In genomic region chr14:74018029-74018703, GRCh38 we compare ENCODE assay signal across 8 cellular contexts. TPM values are rescaled to one million over a fixed set of nuclear protein-coding genes. Genes with fewer than 3 reads are reported as not detected.
A peak's percentile ranks its signal among the peaks of the same experiment; 100 is the strongest.
DNase-seq lines count a peak whose midpoint lies in the region; ATAC-seq and FAIRE-seq lines count a peak whose summit lies in the region.

No MANE protein-coding gene starts in this region.

- H3K4me3 Mint-ChIP-seq in T-helper 1 cell treated with Interleukin-12 subunit alpha and Interleukin-12 subunit beta and Interleukin-4 antibody, amounts not matched to agents 30 μg/mL and 1 μg/mL, for 36 hours = peak overlapping the region; percentile 91
- peak overlapping the region; percentile 95 for H3K4me3 Mint-ChIP-seq in natural killer cell treated with Interleukin-12 subunit alpha and Interleukin-12 subunit beta and Interleukin-15 and Interleukin-18, amount 100 ng/mL, for 72 hours

- peak; percentile 8 for ATAC-seq in HG02610 (IDR thresholded peaks at IDR 0.05; ENCODE audit: unreplicated experiment)
- ATAC-seq in natural killer cell treated with Interleukin-12 subunit alpha and Interleukin-12 subunit beta and Interleukin-15 and Interleukin-18, amount 100 ng/mL, for 72 hours = no peak

- H3K4me1 ChIP-seq in esophagus (ENCODE audit: control insufficient read depth in 2 of 2, insufficient read depth in 2 of 2, low read length in 1 of 2) = no peaks in the 10 kb centered on the region

- peak overlapping the region; percentile 63 to 71 for H3K4me3 ChIP-seq in esophagus (ENCODE audit: low read depth in 1 of 2, low read length in 2 of 2)

- H3K27ac Mint-ChIP-seq in T-helper 1 cell treated with Interleukin-12 subunit alpha and Interleukin-12 subunit beta and Interleukin-4 antibody, amounts not matched to agents 30 μg/mL and 1 μg/mL, for 36 hours = peak overlapping the region; percentile 95
- peak overlapping the region; percentile 95 to 96 for H3K27ac Mint-ChIP-seq in natural killer cell treated with Interleukin-12 subunit alpha and Interleukin-12 subunit beta and Interleukin-15 and Interleukin-18, amount 100 ng/mL, for 72 hours

- H3K36me3 ChIP-seq in esophagus (ENCODE audit: control insufficient read depth in 2 of 2, insufficient read depth in 2 of 2, low read length in 1 of 2) = no peaks in the 10 kb centered on the region

- 12 to 13% methylated on average over 18 of the region's 18 CpGs for WGBS in esophagus, 2 donors

- no peaks in the 10 kb centered on the region for H3K9me3 ChIP-seq in esophagus (ENCODE audit: control insufficient read depth in 2 of 2, insufficient read depth in 1 of 2, low read depth in 1 of 2, low read length in 1 of 2)

- H3K36me3 Mint-ChIP-seq in T-helper 1 cell treated with Interleukin-12 subunit alpha and Interleukin-12 subunit beta and Interleukin-4 antibody, amounts not matched to agents 30 μg/mL and 1 μg/mL, for 36 hours (ENCODE audit: low read depth) = no peaks in the 10 kb centered on the region
- no peaks in the 10 kb centered on the region for H3K36me3 Mint-ChIP-seq in natural killer cell treated with Interleukin-12 subunit alpha and Interleukin-12 subunit beta and Interleukin-15 and Interleukin-18, amount 100 ng/mL, for 72 hours

- H3K4me1 Mint-ChIP-seq in T-helper 1 cell treated with Interleukin-12 subunit alpha and Interleukin-12 subunit beta and Interleukin-4 antibody, amounts not matched to agents 30 μg/mL and 1 μg/mL, for 36 hours (ENCODE audit: low read depth) = peaks cover 12% of the 10 kb centered on the region
- H3K4me1 Mint-ChIP-seq in natural killer cell treated with Interleukin-12 subunit alpha and Interleukin-12 subunit beta and Interleukin-15 and Interleukin-18, amount 100 ng/mL, for 72 hours (ENCODE audit: low read depth in 2 of 2) = peaks cover 9 to 14% of the 10 kb centered on the region in 2 donors

- no peaks in the 10 kb centered on the region for H3K9me3 Mint-ChIP-seq in T-helper 1 cell treated with Interleukin-12 subunit alpha and Interleukin-12 subunit beta and Interleukin-4 antibody, amounts not matched to agents 30 μg/mL and 1 μg/mL, for 36 hours
- no peaks in the 10 kb centered on the region for H3K9me3 Mint-ChIP-seq in natural killer cell treated with Interleukin-12 subunit alpha and Interleukin-12 subunit beta and Interleukin-15 and Interleukin-18, amount 100 ng/mL, for 72 hours

- H3K27me3 Mint-ChIP-seq in T-helper 1 cell treated with Interleukin-12 subunit alpha and Interleukin-12 subunit beta and Interleukin-4 antibody, amounts not matched to agents 30 μg/mL and 1 μg/mL, for 36 hours (ENCODE audit: low read depth) = no peaks in the 10 kb centered on the region
- no peaks in the 10 kb centered on the region for H3K27me3 Mint-ChIP-seq in natural killer cell treated with Interleukin-12 subunit alpha and Interleukin-12 subunit beta and Interleukin-15 and Interleukin-18, amount 100 ng/mL, for 72 hours

- no peaks in the 10 kb centered on the region for H3K27me3 ChIP-seq in esophagus (ENCODE audit: control insufficient read depth in 1 of 2, insufficient read depth in 2 of 2, low read length in 2 of 2)

- FAIRE-seq in urothelium cell line (lab: Jason Lieb, UNC) = no peak

- DNase-seq in GM03348 (ENCODE audit: low spot score) = peak; percentile 64
- no peak for DNase-seq in natural killer cell treated with Interleukin-12 subunit alpha and Interleukin-12 subunit beta and Interleukin-15 and Interleukin-18, amount 100 ng/mL, for 72 hours (ENCODE audit: low spot score)
- no peak for DNase-seq in activated effector memory CD4-positive, alpha-beta T cell treated with anti-CD3 and anti-CD28 coated beads, Interleukin-2, amount 50 U/mL, for 16 hours
- DNase-seq in urothelium cell line (ENCODE audit: low spot score) = no peak
- no peak for DNase-seq in NCI-H446 (lab: John Stamatoyannopoulos, UW)

- peak overlapping the region; percentile 93 to 97 for H3K27ac ChIP-seq in esophagus (ENCODE audit: low read depth in 2 of 2, low read length in 1 of 2)

RNA-seq across cellular contexts. Expression of gene ENTPD5, which starts 0.9 kb away (rescaled TPM):
- polyA plus RNA-seq in esophagus = 1 to 10 TPM; 8.1 to 8.3 TPM
- total RNA-seq in natural killer cell treated with Interleukin-12 subunit alpha and Interleukin-12 subunit beta and Interleukin-15 and Interleukin-18, amount 100 ng/mL, for 72 hours = 10 to 100 TPM; 11.5 to 15.5 TPM

RNA-seq across cellular contexts. Expression of gene BBOF1, which starts 1.0 kb away (rescaled TPM):
- polyA plus RNA-seq in esophagus = 1 to 10 TPM; 2.4 TPM
- 1 to 10 TPM in 1 of 2 donors, under 1 TPM in 1; 0.48 to 2.1 TPM for total RNA-seq in natural killer cell treated with Interleukin-12 subunit alpha and Interleukin-12 subunit beta and Interleukin-15 and Interleukin-18, amount 100 ng/mL, for 72 hours
